ENCODE assay signal across 8 cellular contexts in the genomic region with DNA sequence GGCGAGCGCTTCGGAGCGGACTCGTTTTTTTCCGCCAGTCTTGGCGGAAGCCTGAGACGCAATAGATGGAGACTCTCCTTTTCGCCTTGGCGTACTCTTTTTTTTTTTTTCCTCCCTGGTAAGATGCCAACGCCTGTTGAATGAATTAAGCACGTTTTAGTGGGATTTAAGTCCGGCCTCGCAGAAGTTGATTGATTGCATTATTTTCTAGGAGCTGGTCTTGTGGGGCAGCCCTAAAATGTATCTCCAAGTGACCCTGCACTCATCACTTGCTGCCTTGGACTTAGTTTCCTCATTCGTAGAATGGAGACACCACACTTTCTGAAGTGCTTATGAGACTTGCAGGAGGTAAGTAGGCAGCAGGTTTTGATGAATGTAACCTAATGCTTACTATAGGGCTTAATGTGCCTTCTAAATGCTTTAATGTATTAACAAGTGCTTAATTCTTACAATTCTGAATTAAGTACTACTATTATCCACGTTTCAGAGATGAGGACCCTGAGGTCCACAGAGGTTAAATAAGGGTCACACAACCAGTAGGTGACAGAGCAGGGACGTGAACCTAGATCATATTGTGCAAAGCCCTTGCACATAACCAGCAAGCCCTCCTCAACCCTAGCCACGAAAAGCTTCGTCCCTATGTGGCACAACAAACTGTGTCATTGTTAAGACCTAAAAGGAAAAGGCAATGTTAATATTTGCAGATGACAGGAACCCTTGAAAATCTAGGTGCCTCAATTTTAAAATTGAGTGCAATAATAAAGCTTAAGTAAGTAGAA. TPM values are rescaled to one million over a fixed set of nuclear protein-coding genes. Genes with fewer than 3 reads are reported as not detected.
A peak's percentile ranks its signal among the peaks of the same experiment; 100 is the strongest.
DNase-seq lines count a peak whose midpoint lies in the region; ATAC-seq, FAIRE-seq and TF ChIP-seq lines count a peak whose summit lies in the region.

No MANE protein-coding gene starts in this region.

- peak overlapping the region; percentile 93; the same call in 1 of the 2 replicates for H3K9ac ChIP-seq in iPS-20b (ENCODE audit: low read depth, low read length)

- H3K9me3 Mint-ChIP-seq in activated naive CD8-positive, alpha-beta T cell treated with anti-CD3 and anti-CD28 coated beads for 36 hours, result no peaks in the 10 kb centered on the region

- no peaks in the 10 kb centered on the region for H3K27me3 Mint-ChIP-seq in activated naive CD8-positive, alpha-beta T cell treated with anti-CD3 and anti-CD28 coated beads for 36 hours

- peaks cover 37% of the 10 kb centered on the region for H3K36me3 Mint-ChIP-seq in activated naive CD8-positive, alpha-beta T cell treated with anti-CD3 and anti-CD28 coated beads for 36 hours

- ATAC-seq in GM19468 (IDR thresholded peaks at IDR 0.05; ENCODE audit: extremely low read depth, unreplicated experiment), result peak; percentile 2
- peak; percentile 14 for ATAC-seq in HG03558 (IDR thresholded peaks at IDR 0.05; ENCODE audit: extremely low read depth, unreplicated experiment)

- H3K9me3 ChIP-seq in iPS-20b (ENCODE audit: insufficient read depth, low read depth, low read length), result no peaks in the 10 kb centered on the region

- H3K4me3 Mint-ChIP-seq in activated naive CD8-positive, alpha-beta T cell treated with anti-CD3 and anti-CD28 coated beads for 36 hours, result peak overlapping the region; percentile 92

- H3K4me3 ChIP-seq in iPS-20b (ENCODE audit: low read length), result peak overlapping the region; percentile 90

- H3K4me1 Mint-ChIP-seq in activated naive CD8-positive, alpha-beta T cell treated with anti-CD3 and anti-CD28 coated beads for 36 hours, result peaks cover 35% of the 10 kb centered on the region

- DNase-seq in D721Med (ENCODE audit: insufficient read length, low spot score) (peak; percentile 52), NCI-H510A treated with DMSO at 0.1 percent for 48 hours (lab: John Stamatoyannopoulos, UW) (no peak), NCI-H146 (lab: John Stamatoyannopoulos, UW) (no peak)
- DNase-seq in activated naive CD8-positive, alpha-beta T cell treated with anti-CD3 and anti-CD28 coated beads for 36 hours, result no peak

- H3K27ac Mint-ChIP-seq in activated naive CD8-positive, alpha-beta T cell treated with anti-CD3 and anti-CD28 coated beads for 36 hours, result peak overlapping the region; percentile 96

- H3K4me1 ChIP-seq in iPS-20b (ENCODE audit: insufficient read depth, low read length), result peaks cover 36% of the 10 kb centered on the region

- H3K27ac ChIP-seq in iPS-20b (ENCODE audit: low read length) (peak overlapping the region; percentile 43), temporal lobe (ENCODE audit: low read depth, low read length) (peak overlapping the region; percentile 72)

- H3K27me3 ChIP-seq in iPS-20b (ENCODE audit: insufficient read depth, low read length), result no peaks in the 10 kb centered on the region

- no peak for TF ChIP-seq CTCF in D721Med (IDR thresholded peaks at IDR 0.05; ENCODE audit: insufficient read depth, missing control alignments)

- H3K36me3 ChIP-seq in iPS-20b (ENCODE audit: insufficient read depth, low read depth, low read length), result no peaks in the 10 kb centered on the region

- no peak for FAIRE-seq in D721Med (lab: Jason Lieb, UNC)

RNA-seq across cellular contexts. Expression of a gene that starts 0.5 kb away (rescaled TPM):
- total RNA-seq in activated naive CD8-positive, alpha-beta T cell treated with anti-CD3 and anti-CD28 coated beads for 36 hours, result 10 to 100 TPM; 65.3 to 72.7 TPM
- total RNA-seq in temporal lobe, result 108 TPM

RNA-seq across cellular contexts. Expression of a gene that starts 33.0 kb away (rescaled TPM):
- total RNA-seq in activated naive CD8-positive, alpha-beta T cell treated with anti-CD3 and anti-CD28 coated beads for 36 hours, result under 1 TPM; 0.06 to 0.08 TPM
- total RNA-seq in temporal lobe, result 73.0 TPM

Comparison
In these comparisons a context has a peak if more than half of its experiments do, and no peak if none do; other contexts are left out.
1. RNA of a gene that starts 33.0 kb away (total RNA-seq): 73.0 TPM in temporal lobe (single experiment); 0.06 to 0.08 TPM in activated naive CD8-positive, alpha-beta T cell treated with anti-CD3 and anti-CD28 coated beads for 36 hours; every median in the first group is over 10 times any median in the second.